In the genomic region with DNA sequence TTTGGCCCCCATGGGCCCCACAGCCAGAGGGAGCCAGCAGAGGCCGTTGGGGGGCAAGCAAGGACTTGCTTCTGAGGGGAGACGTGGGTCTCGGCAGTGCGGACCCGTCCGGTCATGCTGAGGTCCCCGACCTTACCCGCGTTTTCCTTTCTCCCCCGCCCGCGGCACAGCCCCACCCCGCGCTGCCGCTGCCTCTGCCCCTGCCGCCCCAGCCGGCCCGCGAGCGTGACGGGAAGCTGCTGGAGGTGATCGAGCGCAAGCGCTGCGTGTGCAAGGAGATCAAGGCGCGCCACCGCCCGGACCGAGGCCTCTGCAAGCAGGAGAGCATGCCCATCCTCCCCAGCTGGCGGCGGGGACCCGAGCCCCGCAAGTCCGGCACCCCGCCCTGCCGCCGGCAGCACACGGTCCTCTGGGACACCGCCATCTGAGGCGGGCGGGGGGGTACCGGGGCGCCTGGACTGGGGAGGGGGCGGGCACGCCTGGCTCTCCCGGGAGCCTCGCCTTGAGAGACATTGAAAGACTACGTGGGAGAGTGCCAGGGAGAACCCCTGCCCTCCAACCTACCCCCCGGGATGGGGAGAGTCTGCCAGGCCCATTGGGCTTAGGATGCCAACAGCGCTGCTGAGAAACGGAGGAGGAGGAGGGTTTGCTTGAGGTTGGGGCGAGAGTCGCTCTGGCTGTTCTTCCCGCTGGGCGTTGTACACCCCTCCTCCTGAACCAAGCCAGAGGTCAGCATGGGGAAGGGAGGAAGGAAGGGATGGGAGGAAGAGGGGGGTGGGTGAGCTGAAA, we compare ENCODE assay signal across 1 cellular context.
TF ChIP-seq lines count a peak whose summit lies in the region.

No MANE protein-coding gene starts in this region.

TF ChIP-seq in endothelial cell of umbilical vein, 7 proteins besides CTCF, POLR2A, EP300 and RAD21:
- no peak for TF ChIP-seq MYC (IDR thresholded peaks at IDR 0.05; ENCODE audit: low read depth, low read length)
- TF ChIP-seq POLR2AphosphoS5 (IDR thresholded peaks at IDR 0.05; ENCODE audit: insufficient read depth, low read depth, low read length) = no peak
- TF ChIP-seq, protein P1, sequence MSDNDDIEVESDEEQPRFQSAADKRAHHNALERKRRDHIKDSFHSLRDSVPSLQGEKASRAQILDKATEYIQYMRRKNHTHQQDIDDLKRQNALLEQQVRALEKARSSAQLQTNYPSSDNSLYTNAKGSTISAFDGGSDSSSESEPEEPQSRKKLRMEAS (IDR thresholded peaks at IDR 0.05; ENCODE audit: insufficient read depth, insufficient read length) = no peak
- no peak for TF ChIP-seq GATA2 (IDR thresholded peaks at IDR 0.05; ENCODE audit: insufficient read depth, insufficient read length, low read depth, low read length)
TF ChIP-seq in endothelial cell of umbilical vein: peak in this region for 0.
